Comparison of ENCODE assay signal across 1 cellular context in the genomic region with DNA sequence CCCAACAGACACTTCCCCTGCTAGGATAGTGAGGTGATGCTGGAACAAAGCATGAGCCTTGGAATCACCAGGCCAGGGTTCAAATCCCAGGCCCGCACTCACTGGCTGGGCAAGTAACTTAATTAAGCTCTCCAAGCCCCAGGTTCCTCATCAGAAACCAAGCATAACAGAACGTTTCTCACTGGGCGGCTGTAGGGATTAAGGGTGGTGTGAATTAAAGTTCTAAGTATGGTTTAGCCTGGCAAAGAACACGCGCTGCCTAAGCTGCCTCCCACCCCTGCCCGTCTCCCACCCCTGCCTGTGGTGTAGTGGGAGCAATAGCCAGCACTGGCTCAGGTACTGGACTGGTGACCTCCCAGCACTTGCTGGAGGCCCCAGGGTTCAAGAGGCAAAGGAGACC.
TF ChIP-seq lines count a peak whose summit lies in the region.

No MANE protein-coding gene starts in this region.

TF ChIP-seq in IMR-90, 13 proteins besides CTCF, POLR2A, EP300 and RAD21:
- TF ChIP-seq RCOR1 (IDR thresholded peaks at IDR 0.05; ENCODE audit: insufficient replicate concordance, low read length) (no peak), MXI1 (IDR thresholded peaks at IDR 0.05; ENCODE audit: borderline replicate concordance, low read depth, low read length) (no peak), CHD1 (IDR thresholded peaks at IDR 0.05; ENCODE audit: low read depth, low read length) (no peak), FOS (IDR thresholded peaks at IDR 0.05; ENCODE audit: low read depth, low read length) (no peak), MAFK (IDR thresholded peaks at IDR 0.05; ENCODE audit: low read depth, low read length) (no peak), NFE2L2 (IDR thresholded peaks at IDR 0.05; ENCODE audit: low read depth, low read length) (no peak), CEBPB (IDR thresholded peaks at IDR 0.05; ENCODE audit: low read depth, low read length) (no peak), BHLHE40 (IDR thresholded peaks at IDR 0.05; ENCODE audit: low read depth, low read length) (no peak), MAZ (IDR thresholded peaks at IDR 0.05; ENCODE audit: borderline replicate concordance, low read depth, low read length) (no peak)
- TF ChIP-seq, protein P1, sequence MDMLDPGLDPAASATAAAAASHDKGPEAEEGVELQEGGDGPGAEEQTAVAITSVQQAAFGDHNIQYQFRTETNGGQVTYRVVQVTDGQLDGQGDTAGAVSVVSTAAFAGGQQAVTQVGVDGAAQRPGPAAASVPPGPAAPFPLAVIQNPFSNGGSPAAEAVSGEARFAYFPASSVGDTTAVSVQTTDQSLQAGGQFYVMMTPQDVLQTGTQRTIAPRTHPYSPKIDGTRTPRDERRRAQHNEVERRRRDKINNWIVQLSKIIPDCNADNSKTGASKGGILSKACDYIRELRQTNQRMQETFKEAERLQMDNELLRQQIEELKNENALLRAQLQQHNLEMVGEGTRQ (IDR thresholded peaks at IDR 0.05; ENCODE audit: low read depth, low read length) = no peak
- TF ChIP-seq, protein P2, sequence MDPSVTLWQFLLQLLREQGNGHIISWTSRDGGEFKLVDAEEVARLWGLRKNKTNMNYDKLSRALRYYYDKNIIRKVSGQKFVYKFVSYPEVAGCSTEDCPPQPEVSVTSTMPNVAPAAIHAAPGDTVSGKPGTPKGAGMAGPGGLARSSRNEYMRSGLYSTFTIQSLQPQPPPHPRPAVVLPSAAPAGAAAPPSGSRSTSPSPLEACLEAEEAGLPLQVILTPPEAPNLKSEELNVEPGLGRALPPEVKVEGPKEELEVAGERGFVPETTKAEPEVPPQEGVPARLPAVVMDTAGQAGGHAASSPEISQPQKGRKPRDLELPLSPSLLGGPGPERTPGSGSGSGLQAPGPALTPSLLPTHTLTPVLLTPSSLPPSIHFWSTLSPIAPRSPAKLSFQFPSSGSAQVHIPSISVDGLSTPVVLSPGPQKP (IDR thresholded peaks at IDR 0.05; ENCODE audit: borderline replicate concordance, low read depth, low read length) = no peak
TF ChIP-seq in IMR-90: peak in this region for 0.
